ENCODE assay signal across 21 cellular contexts in genomic region chr22:48700566-48701295, GRCh38.
DNase-seq lines count a peak whose midpoint lies in the region; ATAC-seq and TF ChIP-seq lines count a peak whose summit lies in the region.
"Had no signal": no experiment of that assay in that cellular context is flagged by ENCODE, and none has a peak within 500 bp of the region (broad histone marks: within the 10 kb centered on the region; RNA-seq: fewer than 3 reads in every experiment).

No MANE protein-coding gene starts in this region.

- in situ Hi-C loops in Panc1 (cut with HindIII; ENCODE audit: low pct_unique_long_range_greater_than_20kb, low sequenced_read_pairs), result no loop called here

- H3K4me3 ChIP-seq in Panc1 (ENCODE audit: low read depth in 2 of 2, low read length in 2 of 2), result no peak overlapping the region
- no peak overlapping the region for H3K4me3 ChIP-seq in MM.1S (ENCODE audit: low read length)
- H3K4me3 ChIP-seq: ascending aorta, left ventricle myocardium inferior, ovary, thoracic aorta had no signal

- DNase-seq in NCI-H128 (lab: John Stamatoyannopoulos, UW; ENCODE audit: unreplicated experiment) (peak; percentile 13), Panc1 (ENCODE audit: low read depth, low spot score) (no peak), head of caudate nucleus (peak in 37 of 42 donors; percentile 21 to 81 (median 49)), superior temporal gyrus (ENCODE audit: extremely low spot score) (peak; percentile 77), HK-2 (ENCODE audit: unreplicated experiment) (no peak), ecto neural progenitor cell (ENCODE audit: low spot score) (no peak), MM.1S (no peak)
- DNase-seq: activated CD4-positive, alpha-beta T cell treated with anti-CD3 and anti-CD28 coated beads, Interleukin-2, amount 50 U/mL, for 1 hour; activated naive CD4-positive, alpha-beta T cell treated with Interleukin-2 at 50 U/mL for 16 hours; activated T-cell treated with anti-CD3 and anti-CD28 coated beads for 4 hours; foreskin fibroblast; GOT3; KG1; NCI-H1417 treated with DMSO at 0.1 percent for 48 hours; NCI-H526 treated with DMSO at 0.1 percent for 48 hours; ovary; PC-3; stimulated activated CD4-positive, alpha-beta T cell treated with anti-CD3 and anti-CD28 coated beads, Interleukin-4, amount 100 ng/mL, for 24 hours had no signal

- H3K27ac ChIP-seq in Panc1 (ENCODE audit: low read length) (no peak overlapping the region), MM.1S (ENCODE audit: low read length) (no peak overlapping the region)
- H3K27ac ChIP-seq: ascending aorta, left ventricle myocardium inferior, ovary, thoracic aorta had no signal

- CTCF ChIA-PET in Panc1 (lab: Charles Lee), result interaction anchor here (0.6 kb wide), 1 partner anchor 174 kb away, joined by 4 read pairs; no protein-coding TSS in a partner anchor

- H3K79me2 ChIP-seq in MM.1S (ENCODE audit: low read length), result peaks cover 9% of the 10 kb centered on the region; the same call in 1 of the 2 replicates

- H3K36me3 ChIP-seq in Panc1 (ENCODE audit: control insufficient read depth, insufficient read depth, low read length), result no peaks in the 10 kb centered on the region
- H3K36me3 ChIP-seq in MM.1S (replicated peaks; ENCODE audit: insufficient read depth, low read length), result no peaks in the 10 kb centered on the region
- H3K36me3 ChIP-seq: ascending aorta, left ventricle myocardium inferior, ovary, thoracic aorta had no signal

- no peak overlapping the region for H3K9ac ChIP-seq in MM.1S (ENCODE audit: low read length)

- no peaks in the 10 kb centered on the region for H3K4me1 ChIP-seq in Panc1 (ENCODE audit: control insufficient read depth, insufficient read depth, low read length)
- H3K4me1 ChIP-seq in MM.1S (ENCODE audit: low read length), result no peaks in the 10 kb centered on the region
- H3K4me1 ChIP-seq: ascending aorta, left ventricle myocardium inferior had no signal

- no peaks in the 10 kb centered on the region for H3F3A ChIP-seq in MM.1S (ENCODE audit: insufficient read depth, low read length)

- H3K4me2 ChIP-seq in MM.1S (ENCODE audit: low read depth, low read length), result no peak overlapping the region

- no TSS peak for BruUV-seq in Panc1 (replicated peaks; lab: Mats Ljungman, UMichigan)

- POLR2A ChIA-PET in Panc1 (lab: Charles Lee), result no interaction called here

- H3K27me3 ChIP-seq in Panc1 (ENCODE audit: control insufficient read depth, insufficient read depth, low read length), result no peaks in the 10 kb centered on the region
- H3K27me3 ChIP-seq in MM.1S (replicated peaks; ENCODE audit: insufficient read depth, low read length), result no peaks in the 10 kb centered on the region
- H3K27me3 ChIP-seq: ascending aorta, ovary had no signal

- H3K9me3 ChIP-seq in Panc1 (ENCODE audit: control insufficient read depth, insufficient read depth, low read depth, low read length) (no peaks in the 10 kb centered on the region), MM.1S (replicated peaks; ENCODE audit: insufficient read depth, low read length) (no peaks in the 10 kb centered on the region)
- H3K9me3 ChIP-seq: ascending aorta, left ventricle myocardium inferior, ovary, thoracic aorta had no signal

- H4K20me1 ChIP-seq in MM.1S (ENCODE audit: insufficient read depth, low read length), result no peaks in the 10 kb centered on the region

- no peak overlapping the region for H2AFZ ChIP-seq in MM.1S (ENCODE audit: low read length)

- ATAC-seq in Panc1, result 0 out of 2 replicates have a peak, but pooled peaks have one; percentile 34
- ATAC-seq: PC-3 had no signal

- no peaks in the 10 kb centered on the region for H3K9me2 ChIP-seq in MM.1S (replicated peaks; ENCODE audit: insufficient read depth, low read length)

- intact Hi-C loops in Panc1 (cut with micrococcal nuclease; ENCODE audit: unreplicated experiment) (no loop called here), head of caudate nucleus (cut with DNase I) (loop anchor here (5.0 kb wide), 1 partner anchor 123 kb away; no protein-coding TSS in a partner anchor)

- no peak for TF ChIP-seq CTCF in Panc1 (IDR thresholded peaks at IDR 0.05)
- TF ChIP-seq CTCF in MM.1S (IDR thresholded peaks at IDR 0.05; ENCODE audit: low read length), result no peak

Comparison
In these comparisons a context has a peak if more than half of its experiments do, and no peak if none do; other contexts are left out.
1. DNase-seq: peak in NCI-H128 (single experiment), head of caudate nucleus (37 of 42) and superior temporal gyrus (single experiment); none in Panc1 (single experiment), HK-2 (single experiment), ecto neural progenitor cell (single experiment) and MM.1S (single experiment).